ENCODE assay signal across 8 cellular contexts in genomic region chr12:71415336-71416231, GRCh38. TPM values are rescaled to one million over a fixed set of nuclear protein-coding genes. Genes with fewer than 3 reads are reported as not detected.
DNase-seq lines count a peak whose midpoint lies in the region; ATAC-seq, FAIRE-seq and TF ChIP-seq lines count a peak whose summit lies in the region.

No MANE protein-coding gene starts in this region.

- peak; percentile 45 for FAIRE-seq in islet of Langerhans (lab: Jason Lieb, UNC)

- H3K4me1 ChIP-seq in body of pancreas, result no peaks in the 10 kb centered on the region
- peaks cover 0 to 5% (median 0%) of the 10 kb centered on the region in 4 donors for H3K4me1 ChIP-seq in tibial artery

- WGBS in body of pancreas, 2 donors, result 8% methylated on average over 7 of the region's 7 CpGs

- no peaks in the 10 kb centered on the region for H3K27me3 ChIP-seq in body of pancreas
- H3K27me3 ChIP-seq in tibial artery, result no peaks in the 10 kb centered on the region

- intact Hi-C loops in body of pancreas (cut with DNase I), result loop anchor here (10.0 kb wide), 1 partner anchor 329 kb away; no protein-coding TSS in a partner anchor
- intact Hi-C loops in tibial artery (cut with DNase I; ENCODE audit: low total_unique reads), result loop anchor here (5.0 kb wide), 2 partner anchors 137 to 332 kb away; no protein-coding TSS in a partner anchor

- H3K36me3 ChIP-seq in body of pancreas (replicated peaks in 1 of 2; ENCODE audit: insufficient read depth in 1 of 2, low read depth in 2 of 2) (no peaks in the 10 kb centered on the region), tibial artery (no peaks in the 10 kb centered on the region)

- TF ChIP-seq POLR2A in body of pancreas (IDR thresholded peaks at IDR 0.05), result no peak

- ATAC-seq in HG03558 (IDR thresholded peaks at IDR 0.05; ENCODE audit: extremely low read depth, unreplicated experiment), result peak; percentile 57
- peak; percentile 64 for ATAC-seq in body of pancreas

- H3K27ac ChIP-seq in body of pancreas, result no peak overlapping the region
- H3K27ac ChIP-seq in tibial artery, result no peak overlapping the region

- TF ChIP-seq CTCF in GM20000 (IDR thresholded peaks at IDR 0.05; ENCODE audit: extremely low read depth, missing control alignments) (peak; percentile 61), body of pancreas (IDR thresholded peaks at IDR 0.05) (peak; percentile 34 to 69 (median 64)), tibial artery (IDR thresholded peaks at IDR 0.05) (peak; percentile 74 to 75)

- DNase-seq in NCI-H2196 (lab: John Stamatoyannopoulos, UW; ENCODE audit: unreplicated experiment) (peak; percentile 69), NCI-H2196 treated with DMSO at 0.1 percent for 48 hours (lab: John Stamatoyannopoulos, UW; ENCODE audit: unreplicated experiment) (no peak), GM20000 (ENCODE audit: low spot score) (peak; percentile 45), NCI-H748 (lab: John Stamatoyannopoulos, UW; ENCODE audit: unreplicated experiment) (peak; percentile 78), body of pancreas (peak in 2 of 4 donors; percentile 26 to 31), tibial artery (no peak)

- no peaks in the 10 kb centered on the region for H3K9me3 ChIP-seq in body of pancreas
- H3K9me3 ChIP-seq in tibial artery, result peaks cover 0 to 10% (median 5%) of the 10 kb centered on the region in 3 donors

- H3K4me3 ChIP-seq in body of pancreas, result no peak overlapping the region
- no peak overlapping the region for H3K4me3 ChIP-seq in tibial artery

RNA-seq across cellular contexts. Expression of gene LGR5, which starts 24.0 kb away (rescaled TPM):
- total RNA-seq in body of pancreas, result under 1 TPM in 1 of 2 donors, not detected in 1; 0.52 TPM

Comparison
In these comparisons a context has a peak if more than half of its experiments do, and no peak if none do; other contexts are left out.
1. DNase-seq: peak in NCI-H2196 (single experiment), GM20000 (single experiment) and NCI-H748 (single experiment); none in NCI-H2196 treated with DMSO at 0.1 percent for 48 hours (single experiment) and tibial artery (0 of 2).
2. Peak in every context shown above with its lines, with median percentiles within 50 percentile points of each other: CTCF ChIP-seq.